2 cellular contexts compared by ENCODE assay signal in genomic region chr5:112931473-112931872, GRCh38.
TF ChIP-seq lines count a peak whose summit lies in the region.

No MANE protein-coding gene starts in this region.

TF ChIP-seq in K562, 482 proteins besides CTCF, POLR2A, EP300 and RAD21 (continues in another document):
- TF ChIP-seq HES1 (IDR thresholded peaks at IDR 0.05; ENCODE audit: low read depth) = peak; percentile 100
- TF ChIP-seq SREBF2 (CRISPR knock-in tag; IDR thresholded peaks at IDR 0.05) = no peak
- no peak for TF ChIP-seq ZNF316 (IDR thresholded peaks at IDR 0.05)
- TF ChIP-seq ZNF134 (CRISPR knock-in tag; conservative IDR thresholded peaks at IDR 0.05) = no peak
- TF ChIP-seq PBX2 (CRISPR knock-in tag; IDR thresholded peaks at IDR 0.05; ENCODE audit: low read depth) = 0 out of 2 replicates have a peak, but pooled peaks have one; percentile 58
- TF ChIP-seq PBX2 (tag; conservative IDR thresholded peaks at IDR 0.05; ENCODE audit: low read depth) = peak; percentile 100
- TF ChIP-seq ZNF274 (IDR thresholded peaks at IDR 0.05; ENCODE audit: borderline replicate concordance, low read depth, low read length) = no peak
- peak; percentile 55; the same call in 1 of the 2 replicates for TF ChIP-seq TEAD4 (IDR thresholded peaks at IDR 0.05; ENCODE audit: low read length)
- no peak for TF ChIP-seq TEAD4 (CRISPR knock-in tag; IDR thresholded peaks at IDR 0.05; ENCODE audit: borderline replicate concordance)
- peak; percentile 11; the same call in 1 of the 2 replicates for TF ChIP-seq TAL1 (IDR thresholded peaks at IDR 0.05)
- TF ChIP-seq DMBX1 (CRISPR knock-in tag; IDR thresholded peaks at IDR 0.05; ENCODE audit: borderline replicate concordance) = no peak
- no peak for TF ChIP-seq ZBTB9 (CRISPR knock-in tag; IDR thresholded peaks at IDR 0.05)
- no peak for TF ChIP-seq TSC22D4 (tag; IDR thresholded peaks at IDR 0.05)
- no peak for TF ChIP-seq ZNF584 (CRISPR knock-in tag; IDR thresholded peaks at IDR 0.05; ENCODE audit: low read depth)
- TF ChIP-seq ATF1 (CRISPR knock-in tag; IDR thresholded peaks at IDR 0.05) = no peak
- peak; percentile 68 for TF ChIP-seq ATF1 (tag; IDR thresholded peaks at IDR 0.05)
- TF ChIP-seq ZNF507 (tag; conservative IDR thresholded peaks at IDR 0.05) = no peak
- TF ChIP-seq HDAC6 (IDR thresholded peaks at IDR 0.05; ENCODE audit: low read depth, low read length) = no peak
- TF ChIP-seq SRSF9 (IDR thresholded peaks at IDR 0.05; ENCODE audit: borderline replicate concordance, low read depth, low read length) = no peak
- no peak for TF ChIP-seq USF1 (CRISPR knock-in tag; IDR thresholded peaks at IDR 0.05)
- TF ChIP-seq SP2 (IDR thresholded peaks at IDR 0.05; ENCODE audit: extremely low read depth, low read depth, low read length, poor library complexity, severe bottlenecking) = no peak
- TF ChIP-seq HINFP (tag; conservative IDR thresholded peaks at IDR 0.05; ENCODE audit: low read depth) = no peak
- no peak for TF ChIP-seq MYC (IDR thresholded peaks at IDR 0.05; ENCODE audit: low read depth, low read length)
- TF ChIP-seq MYC (CRISPR knock-in tag; IDR thresholded peaks at IDR 0.05; ENCODE audit: borderline replicate concordance, low read depth) = no peak
- 0 out of 2 replicates have a peak, but pooled peaks have one; percentile 36 for TF ChIP-seq ZNF589 (CRISPR knock-in tag; IDR thresholded peaks at IDR 0.05; ENCODE audit: low read depth)
- TF ChIP-seq POLR2H (tag; IDR thresholded peaks at IDR 0.05; ENCODE audit: low read depth) = no peak
- no peak for TF ChIP-seq COPS2 (conservative IDR thresholded peaks at IDR 0.05)

TF ChIP-seq in GM23338, 12 proteins besides CTCF, POLR2A, EP300 and RAD21:
- TF ChIP-seq EZH2 (IDR thresholded peaks at IDR 0.05; ENCODE audit: low read depth, unreplicated experiment) (no peak), ZNF114 (CRISPR knock-in tag; IDR thresholded peaks at IDR 0.05) (no peak), REST (IDR thresholded peaks at IDR 0.05; ENCODE audit: unreplicated experiment) (no peak), STAT1 (IDR thresholded peaks at IDR 0.05; ENCODE audit: unreplicated experiment) (no peak), ZNF462 (CRISPR knock-in tag; IDR thresholded peaks at IDR 0.05) (no peak)
